In the genomic region with DNA sequence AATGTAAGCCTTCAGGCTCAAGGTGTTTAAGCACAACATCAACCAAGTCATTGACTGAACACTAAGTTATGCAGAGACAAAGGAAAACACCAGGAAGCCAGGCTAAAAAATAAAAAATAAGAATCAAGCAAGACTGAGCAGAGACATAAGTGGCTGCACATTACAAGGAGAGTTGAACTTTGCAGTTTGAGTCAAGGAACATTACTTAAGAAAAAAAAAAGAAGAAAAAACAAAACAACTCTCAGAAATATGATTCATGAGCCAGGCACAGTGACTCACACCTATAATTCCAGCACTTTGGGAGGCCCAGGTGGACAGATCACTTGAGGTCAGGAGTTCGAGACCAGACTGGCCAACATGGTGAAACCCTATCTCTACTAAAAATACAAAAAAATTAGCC, we compare ENCODE assay signal across 2 cellular contexts.
TF ChIP-seq lines count a peak whose summit lies in the region.

No MANE protein-coding gene starts in this region.

TF ChIP-seq in A549, 52 proteins besides CTCF, POLR2A, EP300 and RAD21:
- no peak for TF ChIP-seq CHD2 (IDR thresholded peaks at IDR 0.05; ENCODE audit: low read length, partially characterized antibody)
- TF ChIP-seq FOSL2 (IDR thresholded peaks at IDR 0.05), result peak; percentile 15; the same call in 1 of the 2 replicates
- TF ChIP-seq FOSL2 (CRISPR knock-in tag; IDR thresholded peaks at IDR 0.05), result no peak
- TF ChIP-seq HES2 (IDR thresholded peaks at IDR 0.05), result no peak
- TF ChIP-seq REST (IDR thresholded peaks at IDR 0.05), result no peak

TF ChIP-seq in IMR-90, 13 proteins besides CTCF, POLR2A, EP300 and RAD21:
- no peak for TF ChIP-seq MAZ (IDR thresholded peaks at IDR 0.05; ENCODE audit: borderline replicate concordance, low read depth, low read length)
- no peak for TF ChIP-seq ELK1 (IDR thresholded peaks at IDR 0.05; ENCODE audit: borderline replicate concordance, low read depth, low read length)
